In genomic region chr9:117249799-117250198, GRCh38 we compare ENCODE assay signal across 18 cellular contexts.
"Had no signal": no experiment of that assay in that cellular context is flagged by ENCODE, and none has a peak within 500 bp of the region (broad histone marks: within the 10 kb centered on the region; RNA-seq: fewer than 3 reads in every experiment).

No MANE protein-coding gene starts in this region.

- H3K79me2 ChIP-seq: hepatocyte had no signal

- H3K4me3 Mint-ChIP-seq: endodermal cell; naive thymus-derived CD4-positive, alpha-beta T cell; nephron progenitor cell had no signal

- H3K27me3 ChIP-seq: colonic mucosa, foreskin keratinocyte, tibial artery, upper lobe of left lung, uterus had no signal

- H3K9me3 Mint-ChIP-seq: endodermal cell, nephron progenitor cell had no signal

- H3K27ac ChIP-seq: colonic mucosa, foreskin keratinocyte, hepatocyte, tibial artery, upper lobe of left lung, uterus had no signal

- ATAC-seq: foreskin keratinocyte; naive thymus-derived CD4-positive, alpha-beta T cell; right cardiac atrium; stimulated activated naive CD8-positive, alpha-beta T cell treated with anti-CD3 and anti-CD28 coated beads, Interleukin-15, Interleukin-2, amounts not matched to agents 100 U/mL and 50 U/mL, for 24 hours had no signal

- H3K9me3 ChIP-seq: colonic mucosa, tibial artery, upper lobe of left lung, uterus had no signal

- H3K4me1 Mint-ChIP-seq: endodermal cell; naive thymus-derived CD4-positive, alpha-beta T cell; nephron progenitor cell had no signal

- H3K27ac Mint-ChIP-seq: endodermal cell; naive thymus-derived CD4-positive, alpha-beta T cell; nephron progenitor cell had no signal

- H3K36me3 ChIP-seq: colonic mucosa, tibial artery, upper lobe of left lung, uterus had no signal

- DNase-seq: colonic mucosa; dermis blood vessel endothelial cell; effector CD4-positive, alpha-beta T cell; endodermal cell; erythroblast; foreskin keratinocyte; kidney glomerular epithelial cell; mesendoderm; naive thymus-derived CD4-positive, alpha-beta T cell; nephron progenitor cell; right cardiac atrium; stimulated activated CD4-positive, alpha-beta T cell treated with anti-CD3 and anti-CD28 coated beads, Interleukin-2, amount 100 ng/mL, for 48 hours; stimulated activated naive CD8-positive, alpha-beta T cell treated with anti-CD3 and anti-CD28 coated beads, Interleukin-15, Interleukin-2, amounts not matched to agents 100 U/mL and 50 U/mL, for 24 hours; tibial artery; upper lobe of left lung; uterus had no signal

- H3K4me1 ChIP-seq: colonic mucosa, foreskin keratinocyte, upper lobe of left lung, uterus had no signal

- H3K4me2 ChIP-seq: hepatocyte, smooth muscle cell had no signal

- H3K4me3 ChIP-seq: colonic mucosa, hepatocyte, smooth muscle cell, tibial artery, upper lobe of left lung, uterus had no signal

- H2AFZ ChIP-seq: hepatocyte had no signal
